Comparison of ENCODE assay signal across 17 cellular contexts in the genomic region with DNA sequence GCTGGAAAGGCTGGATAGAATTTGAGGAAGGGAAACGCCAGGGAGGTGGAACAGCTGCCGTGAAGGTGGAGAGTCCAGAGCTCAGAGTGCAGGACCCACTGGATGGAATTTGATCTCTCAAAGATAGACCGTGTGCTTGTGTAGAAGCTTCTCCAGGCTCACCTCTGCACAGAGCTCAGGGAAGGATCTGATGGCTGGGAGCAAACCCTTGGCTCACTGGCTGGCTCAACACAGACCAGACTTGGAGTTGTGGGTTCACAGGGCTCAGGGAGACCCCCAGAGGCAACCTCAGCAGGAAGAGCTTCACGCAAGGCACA. TPM values are rescaled to one million over a fixed set of nuclear protein-coding genes. Genes with fewer than 3 reads are reported as not detected.
A peak's percentile ranks its signal among the peaks of the same experiment; 100 is the strongest.
DNase-seq lines count a peak whose midpoint lies in the region; FAIRE-seq and TF ChIP-seq lines count a peak whose summit lies in the region.
"Had no signal": no experiment of that assay in that cellular context is flagged by ENCODE, and none has a peak within 500 bp of the region (broad histone marks: within the 10 kb centered on the region; RNA-seq: fewer than 3 reads in every experiment).

No MANE protein-coding gene starts in this region.

- CTCF ChIA-PET in H1 (lab: Charles Lee; ENCODE audit: partially characterized antibody) = interaction anchor here (0.5 to 18.9 kb wide), 13 partner anchors 11 to 243 kb away, joined by 3 to 517 read pairs (median 4); no protein-coding TSS in a partner anchor

- H3K9ac ChIP-seq in H1 (replicated peaks in 1 of 4; ENCODE audit: extremely low read depth in 1 of 4, low read depth in 3 of 4, low read length in 3 of 4) = no peak overlapping the region
- no peak overlapping the region for H3K9ac ChIP-seq in neuronal stem cell (ENCODE audit: low read depth, low read length, poor library complexity)

- H3K4me3 ChIP-seq in H1 (ENCODE audit: extremely low read depth in 1 of 4, insufficient read depth in 2 of 4, low read depth in 3 of 4, low read length in 4 of 4) (no peak overlapping the region), neuronal stem cell (ENCODE audit: low read length in 2 of 2) (no peak overlapping the region)

- H2AK5ac ChIP-seq in H1 (ENCODE audit: low read depth, low read length) (peak overlapping the region; percentile 44; the same call in 1 of the 2 replicates), neuronal stem cell (ENCODE audit: low read depth, low read length) (peak overlapping the region; percentile 44)

- 90% methylated on average over 4 of the region's 4 CpGs; no CpG with 5 or more reads in 1 of the 2 experiments for WGBS in H1 (ENCODE audit: extremely low coverage in 1 of 2, insufficient coverage in 1 of 2, insufficient read length in 1 of 2, insufficient replicate concordance in 2 of 2, low coverage in 1 of 2, low lambda C conversion rate in 2 of 2, missing lambda C conversion rate in 1 of 2), 2 experiments
- no CpG with 5 or more reads among the region's 4 CpGs for WGBS in neuronal stem cell (ENCODE audit: extremely low coverage in 2 of 2, insufficient read length in 2 of 2, insufficient replicate concordance in 1 of 2), 2 donors

- H3K9me3 ChIP-seq in H1 (ENCODE audit: insufficient read depth in 2 of 2, low read depth in 1 of 2, low read length in 1 of 2) = peaks cover 2 to 9% of the 10 kb centered on the region in 2 experiments; a peak in 1 of 4 replicates
- H3K9me3 ChIP-seq in neuronal stem cell (replicated peaks in 1 of 2; ENCODE audit: control insufficient read depth in 2 of 2, insufficient read depth in 1 of 2, low read depth in 1 of 2, low read length in 2 of 2) = peaks cover 0 to 2% of the 10 kb centered on the region in 2 donors

- no peaks in the 10 kb centered on the region for H4K20me1 ChIP-seq in H1 (replicated peaks in 1 of 2; ENCODE audit: control insufficient read depth in 1 of 2, insufficient read depth in 2 of 2, low read length in 2 of 2)

- H3K4me2 ChIP-seq in H1 (ENCODE audit: insufficient read depth in 1 of 2, low read depth in 2 of 2, low read length in 2 of 2) = no peak overlapping the region
- H3K4me2 ChIP-seq in neuronal stem cell (ENCODE audit: insufficient read depth, low read length, poor library complexity, severe bottlenecking) = no peak overlapping the region

- H3K4me1 ChIP-seq in H1 (replicated peaks in 1 of 4; ENCODE audit: control insufficient read depth in 3 of 4, insufficient read depth in 4 of 4, low read length in 3 of 4) (peaks cover 13 to 46% (median 35%) of the 10 kb centered on the region in 4 experiments), neuronal stem cell (ENCODE audit: control insufficient read depth in 2 of 2, insufficient read depth in 1 of 2, low read depth in 1 of 2, low read length in 2 of 2) (peaks cover 0 to 23% of the 10 kb centered on the region in 2 donors)
- H3K4me1 ChIP-seq: Caco-2 had no signal

- H2BK5ac ChIP-seq in H1 (ENCODE audit: low read depth, low read length) (peak overlapping the region; percentile 6; the same call in 1 of the 2 replicates), neuronal stem cell (ENCODE audit: low read length) (no peak overlapping the region)

- DNase-seq in DMS 273 (lab: John Stamatoyannopoulos, UW; ENCODE audit: unreplicated experiment) (peak; percentile 31), DMS 273 treated with DMSO at 0.1 percent for 48 hours (lab: John Stamatoyannopoulos, UW) (no peak), NCI-H69 (lab: John Stamatoyannopoulos, UW) (peak; percentile 34), H1 (ENCODE audit: low read depth in 1 of 2, low spot score in 2 of 2) (no peak), neuronal stem cell (ENCODE audit: low spot score) (no peak), COLO829 (ENCODE audit: low spot score) (no peak), NCI-H2171 treated with DMSO at 0.1 percent for 48 hours (lab: John Stamatoyannopoulos, UW) (no peak)
- no peak for DNase-seq in stimulated activated CD4-positive, alpha-beta T cell treated with anti-CD3 and anti-CD28 coated beads, Interleukin-15, amount 100 ng/mL, for 24 hours
- DNase-seq: Caco-2; CD8-positive, alpha-beta T cell; IMR-90 had no signal

- no peak for TF ChIP-seq POLR2A in H1 (IDR thresholded peaks at IDR 0.05; ENCODE audit: control extremely low read depth in 1 of 2, low read depth in 2 of 2, low read length in 2 of 2)

- 0 out of 2 replicates have a peak overlapping the region, but pooled peaks have one; percentile 52 for H2BK20ac ChIP-seq in H1 (ENCODE audit: low read length)

- H3K23me2 ChIP-seq in H1 (ENCODE audit: low read depth, low read length) = no peaks in the 10 kb centered on the region; the same call in 1 of the 2 replicates

- no peak overlapping the region for H2BK120ac ChIP-seq in H1 (replicated peaks; ENCODE audit: low read depth, low read length)
- H2BK120ac ChIP-seq in neuronal stem cell (ENCODE audit: low read depth, low read length) = no peak overlapping the region

- H4K91ac ChIP-seq in H1 (replicated peaks; ENCODE audit: insufficient read length, low read length) (peak overlapping the region; percentile 49), neuronal stem cell (ENCODE audit: low read depth, low read length, poor library complexity) (peak overlapping the region; percentile 3)

- peaks cover 0 to 7% (median 2%) of the 10 kb centered on the region in 4 experiments; a peak in 3 of 7 replicates for H3K27me3 ChIP-seq in H1 (replicated peaks in 1 of 4; ENCODE audit: control insufficient read depth in 3 of 4, extremely low read depth in 1 of 4, insufficient read depth in 3 of 4, low read length in 3 of 4)
- peaks cover 0 to 16% (median 15%) of the 10 kb centered on the region in 3 experiments for H3K27me3 ChIP-seq in neuronal stem cell (ENCODE audit: control insufficient read depth in 3 of 3, insufficient read depth in 3 of 3, low read depth in 1 of 3, low read length in 3 of 3)

- no peak overlapping the region for H4K5ac ChIP-seq in H1 (ENCODE audit: insufficient read length, low read depth, low read length)

- H3K56ac ChIP-seq in H1 (replicated peaks; ENCODE audit: insufficient read length, low read depth, low read length) = no peak overlapping the region

- no peak for TF ChIP-seq EP300 in H1 (IDR thresholded peaks at IDR 0.05; ENCODE audit: borderline replicate concordance in 1 of 2, low read depth in 2 of 2, low read length in 2 of 2)

- TF ChIP-seq CTCF in H1 (IDR thresholded peaks at IDR 0.05; ENCODE audit: control extremely low read depth in 1 of 3, insufficient read depth in 1 of 3, low read depth in 1 of 3, low read length in 3 of 3) = no peak

- peak overlapping the region; percentile 44; the same call in 1 of the 2 replicates for H2BK12ac ChIP-seq in H1 (ENCODE audit: low read depth, low read length)
- no peak overlapping the region for H2BK12ac ChIP-seq in neuronal stem cell (ENCODE audit: low read length)

- no peaks in the 10 kb centered on the region for H3K79me2 ChIP-seq in H1 (ENCODE audit: control insufficient read depth in 1 of 2, insufficient read depth in 2 of 2, low read length in 2 of 2)

- no peak overlapping the region; the same call in 1 of the 2 replicates for H3K18ac ChIP-seq in H1 (ENCODE audit: extremely low read depth, low read length)
- peak overlapping the region; percentile 76 for H3K18ac ChIP-seq in neuronal stem cell (ENCODE audit: low read length)

- H3K79me1 ChIP-seq in H1 (ENCODE audit: low read depth, low read length) = no peaks in the 10 kb centered on the region
- no peaks in the 10 kb centered on the region for H3K79me1 ChIP-seq in neuronal stem cell (ENCODE audit: low read depth, low read length)

- POLR2A ChIA-PET in H1 (lab: Charles Lee; ENCODE audit: partially characterized antibody) = interaction anchor here (1.4 kb wide), 1 partner anchor 18 kb away, joined by 3 read pairs; no protein-coding TSS in a partner anchor

- H3K4ac ChIP-seq in H1 (replicated peaks; ENCODE audit: insufficient read length, low read depth, low read length) = no peak overlapping the region
- H3K4ac ChIP-seq in neuronal stem cell (ENCODE audit: low read length) = no peak overlapping the region

- H3K27ac ChIP-seq in H1 (ENCODE audit: low read depth, low read length) = no peak overlapping the region
- H3K27ac ChIP-seq in neuronal stem cell (replicated peaks; ENCODE audit: low read length) = no peak overlapping the region
- H3K27ac ChIP-seq: 22Rv1 had no signal

- TF ChIP-seq RAD21 in H1 (IDR thresholded peaks at IDR 0.05 in 1 of 2, conservative IDR thresholded peaks at IDR 0.05 in 1 of 2; ENCODE audit: low read depth in 2 of 2, low read length in 2 of 2) = no peak

- H3K36me3 ChIP-seq in H1 (ENCODE audit: control insufficient read depth in 2 of 4, insufficient read depth in 4 of 4, low read length in 3 of 4) (no peaks in the 10 kb centered on the region; a peak in 1 of 8 replicates), neuronal stem cell (replicated peaks in 1 of 2; ENCODE audit: control insufficient read depth in 2 of 2, insufficient read depth in 2 of 2, low read length in 2 of 2) (no peaks in the 10 kb centered on the region)

- H3K14ac ChIP-seq in H1 (ENCODE audit: insufficient read length) (no peak overlapping the region), neuronal stem cell (ENCODE audit: low read length) (no peak overlapping the region)

- no peak for FAIRE-seq in H1 (lab: Jason Lieb, UNC)

- H3K23ac ChIP-seq in H1 (ENCODE audit: insufficient read length) = no peak overlapping the region
- no peak overlapping the region for H3K23ac ChIP-seq in neuronal stem cell (ENCODE audit: low read depth, low read length, poor library complexity)

- H4K8ac ChIP-seq in H1 (ENCODE audit: extremely low read depth, insufficient read depth, low read length) (peak overlapping the region; percentile 11; the same call in 1 of the 2 replicates), neuronal stem cell (ENCODE audit: low read depth, low read length) (no peak overlapping the region)

- no peak overlapping the region for H2AFZ ChIP-seq in H1 (ENCODE audit: low read length)
- H2AFZ ChIP-seq in neuronal stem cell (ENCODE audit: low read length) = no peak overlapping the region

- H2BK15ac ChIP-seq in H1 (ENCODE audit: low read length) (0 out of 2 replicates have a peak overlapping the region, but pooled peaks have one; percentile 8), neuronal stem cell (ENCODE audit: low read length) (peak overlapping the region; percentile 68)

TF ChIP-seq in H1, 55 proteins besides CTCF, POLR2A, EP300 and RAD21 (continues in another document):
- TF ChIP-seq KDM5A (IDR thresholded peaks at IDR 0.05; ENCODE audit: low read length) (no peak), SIRT6 (IDR thresholded peaks at IDR 0.05; ENCODE audit: low read length) (no peak), EZH2 (IDR thresholded peaks at IDR 0.05; ENCODE audit: low read depth, low read length, severe bottlenecking) (no peak)

RNA-seq across cellular contexts. Expression of a gene that starts 26.0 kb away (rescaled TPM):
- 6.1 and 6.5 TPM in 2 replicates for total RNA-seq in H1 (2021; fragmentation: NEBNext Ultra II Directional; extraction: Animal tissue kit (Norgen Biotek cat#: 25700))
- 0.60 and 1.6 TPM in 2 replicates for polyA plus RNA-seq in H1 (2011; rRNA removed)
- 1.6 TPM for polyA plus RNA-seq in H1 (2011; cell fraction: cytosol; rRNA removed)
- 3.8 TPM for polyA plus RNA-seq in H1 (2011; cell fraction: nucleus; rRNA removed)
- polyA plus RNA-seq in H1 (2012, experiment 1 of 2) = 2.5 to 5.9 TPM (median 4.4 TPM) in 4 replicates
- polyA plus RNA-seq in H1 (2012, experiment 2 of 2) = not detected
- 4.7 TPM for polyA plus RNA-seq in H1 (2013, experiment 1 of 2)
- 6.5 TPM for polyA plus RNA-seq in H1 (2013, experiment 2 of 2)
- 1.1 and 3.1 TPM in 2 replicates for polyA minus RNA-seq in H1 (2011; rRNA and poly(A)+ RNA removed)
- polyA minus RNA-seq in H1 (2011; cell fraction: cytosol; rRNA and poly(A)+ RNA removed) = 10.3 TPM
- polyA minus RNA-seq in H1 (2011; cell fraction: nucleus; rRNA and poly(A)+ RNA removed) = 5.1 TPM
- polyA plus RNA-seq in neuronal stem cell (2013, experiment 1 of 2) = 0.39 TPM
- 0.08 TPM for polyA plus RNA-seq in neuronal stem cell (2013, experiment 2 of 2)
- total RNA-seq: A673; Caco-2; CD8-positive, alpha-beta T cell; Daoy; H4; IMR-90 had no signal
- polyA plus RNA-seq: BJ, CD14-positive monocyte, IMR-90 had no signal

Comparison
In these comparisons a context has a peak if more than half of its experiments do, and no peak if none do; other contexts are left out.
1. DNase-seq: peak in DMS 273 (single experiment) and NCI-H69 (single experiment); none in DMS 273 treated with DMSO at 0.1 percent for 48 hours (single experiment), H1 (0 of 2), neuronal stem cell (single experiment), stimulated activated CD4-positive, alpha-beta T cell treated with anti-CD3 and anti-CD28 coated beads, Interleukin-15, amount 100 ng/mL, for 24 hours (single experiment), COLO829 (single experiment) and NCI-H2171 treated with DMSO at 0.1 percent for 48 hours (single experiment).